In genomic region chr15:32643907-32644445, GRCh38 we compare ENCODE assay signal across 16 cellular contexts. TPM values are rescaled to one million over a fixed set of nuclear protein-coding genes. Genes with fewer than 3 reads are reported as not detected.
DNase-seq lines count a peak whose midpoint lies in the region; ATAC-seq and TF ChIP-seq lines count a peak whose summit lies in the region.
"Had no signal": no experiment of that assay in that cellular context is flagged by ENCODE, and none has a peak within 500 bp of the region (broad histone marks: within the 10 kb centered on the region; RNA-seq: fewer than 3 reads in every experiment).

No MANE protein-coding gene starts in this region.

- in situ Hi-C loops in brain microvascular endothelial cell (cut with HindIII; ENCODE audit: low pct_ligation_motif_present, low sequenced_read_pairs) = no loop called here

- peaks cover 21% of the 10 kb centered on the region for H3K4me1 ChIP-seq in foreskin keratinocyte

- peak; percentile 50 for ATAC-seq in foreskin keratinocyte
- no peak for ATAC-seq in stimulated activated memory B cell treated with anti-CD40 and anti-IgM and Interleukin-4, amounts not matched to agents 10 μg/mL and 1 μg/mL and 100 μg/mL, for 72 hours
- ATAC-seq in GM21737 (IDR thresholded peaks at IDR 0.05; ENCODE audit: unreplicated experiment) = no peak

- H3K9me3 Mint-ChIP-seq in HFFc6 = no peaks in the 10 kb centered on the region
- no peaks in the 10 kb centered on the region for H3K9me3 Mint-ChIP-seq in stimulated activated memory B cell treated with anti-CD40 and anti-IgM and Interleukin-4, amounts not matched to agents 10 μg/mL and 1 μg/mL and 100 μg/mL, for 72 hours
- H3K9me3 Mint-ChIP-seq: CD4-positive, CD25-positive, alpha-beta regulatory T cell had no signal

- H3K4me3 ChIP-seq in brain microvascular endothelial cell (ENCODE audit: low read depth, low read length) = no peak overlapping the region

- H3K27ac ChIP-seq in brain microvascular endothelial cell (no peak overlapping the region), foreskin keratinocyte (peak overlapping the region; percentile 6)

- H3K27me3 ChIP-seq in brain microvascular endothelial cell (replicated peaks) (no peaks in the 10 kb centered on the region), foreskin keratinocyte (no peaks in the 10 kb centered on the region)

- peaks cover 17% of the 10 kb centered on the region for H3K36me3 Mint-ChIP-seq in HFFc6 (ENCODE audit: low read depth)
- no peaks in the 10 kb centered on the region for H3K36me3 Mint-ChIP-seq in stimulated activated memory B cell treated with anti-CD40 and anti-IgM and Interleukin-4, amounts not matched to agents 10 μg/mL and 1 μg/mL and 100 μg/mL, for 72 hours

- TF ChIP-seq CTCF in HFFc6 (IDR thresholded peaks at IDR 0.05) = no peak
- no peak for TF ChIP-seq CTCF in brain microvascular endothelial cell (IDR thresholded peaks at IDR 0.05; ENCODE audit: low read depth, low read length, missing control alignments)
- TF ChIP-seq CTCF in foreskin keratinocyte (conservative IDR thresholded peaks at IDR 0.05) = no peak

- H3K4me3 Mint-ChIP-seq in HFFc6 = no peak overlapping the region
- H3K4me3 Mint-ChIP-seq in stimulated activated memory B cell treated with anti-CD40 and anti-IgM and Interleukin-4, amounts not matched to agents 10 μg/mL and 1 μg/mL and 100 μg/mL, for 72 hours = no peak overlapping the region
- H3K4me3 Mint-ChIP-seq: B cell; CD4-positive, CD25-positive, alpha-beta regulatory T cell had no signal

- H3K27ac Mint-ChIP-seq in HFFc6 = peak overlapping the region; percentile 34
- no peak overlapping the region for H3K27ac Mint-ChIP-seq in stimulated activated memory B cell treated with anti-CD40 and anti-IgM and Interleukin-4, amounts not matched to agents 10 μg/mL and 1 μg/mL and 100 μg/mL, for 72 hours
- H3K27ac Mint-ChIP-seq: B cell; CD4-positive, CD25-positive, alpha-beta regulatory T cell had no signal

- peak; percentile 71 for DNase-seq in EH (ENCODE audit: low read depth)
- DNase-seq in HFFc6 = peak; percentile 41
- peak; percentile 51 for DNase-seq in brain microvascular endothelial cell
- peak; percentile 69 to 85 for DNase-seq in foreskin keratinocyte
- no peak for DNase-seq in ureter (ENCODE audit: low spot score)
- DNase-seq in stimulated activated CD4-positive, alpha-beta T cell treated with anti-CD3 and anti-CD28 coated beads, Interleukin-12 subunit alpha, Interleukin-12 subunit beta, amount 100 ng/mL, for 4 hours = no peak
- DNase-seq: CD4-positive, CD25-positive, alpha-beta regulatory T cell; Kasumi-1; MM.1S; NCI-H1105 treated with DMSO at 0.1 percent for 48 hours; NCI-H187 treated with DMSO at 0.1 percent for 48 hours; NCI-H69; SHP77 treated with DMSO at 0.1 percent for 48 hours had no signal

- no peaks in the 10 kb centered on the region for H3K36me3 ChIP-seq in brain microvascular endothelial cell (replicated peaks)

- H3K4me1 Mint-ChIP-seq in HFFc6 (ENCODE audit: low read depth) = peaks cover 43% of the 10 kb centered on the region
- H3K4me1 Mint-ChIP-seq in stimulated activated memory B cell treated with anti-CD40 and anti-IgM and Interleukin-4, amounts not matched to agents 10 μg/mL and 1 μg/mL and 100 μg/mL, for 72 hours = no peaks in the 10 kb centered on the region
- H3K4me1 Mint-ChIP-seq: B cell had no signal

- H3K27me3 Mint-ChIP-seq in HFFc6 (ENCODE audit: insufficient read depth) = peaks cover 2% of the 10 kb centered on the region; the same call in 1 of the 2 replicates
- peaks cover 12% of the 10 kb centered on the region for H3K27me3 Mint-ChIP-seq in stimulated activated memory B cell treated with anti-CD40 and anti-IgM and Interleukin-4, amounts not matched to agents 10 μg/mL and 1 μg/mL and 100 μg/mL, for 72 hours
- H3K27me3 Mint-ChIP-seq: CD4-positive, CD25-positive, alpha-beta regulatory T cell had no signal

RNA-seq across cellular contexts. Expression of gene SCG5, which starts 2.5 kb away (rescaled TPM):
- 1 to 10 TPM; 2.6 to 5.5 (median 3.5) TPM for total RNA-seq in HFFc6 (2021; fragmentation: NEBNext Ultra II Directional; extraction: Animal tissue kit (Norgen Biotek cat#: 25700))
- total RNA-seq in foreskin keratinocyte (12.3 and 46.3 TPM in 2 replicates), ureter (0.81 TPM)
- polyA plus RNA-seq in foreskin keratinocyte = 14.9 and 51.3 TPM in 2 replicates
- total RNA-seq: B cell had no signal

RNA-seq across cellular contexts. Expression of gene ARHGAP11A, which starts 28.7 kb away (rescaled TPM):
- 10 to 100 TPM; 24.9 to 95.0 (median 74.6) TPM for total RNA-seq in HFFc6 (2021; fragmentation: NEBNext Ultra II Directional; extraction: Animal tissue kit (Norgen Biotek cat#: 25700))
- total RNA-seq in foreskin keratinocyte (42.5 and 55.4 TPM in 2 replicates), ureter (1.4 TPM)
- polyA plus RNA-seq in foreskin keratinocyte = 9.3 and 14.0 TPM in 2 replicates

RNA-seq across cellular contexts. Expression of gene GOLGA8N, which starts 50.7 kb away (rescaled TPM):
- 1 to 10 TPM in 1 of 6 experiments, under 1 TPM in 5; 0.37 to 1.4 (median 0.51) TPM for total RNA-seq in HFFc6 (2021; fragmentation: NEBNext Ultra II Directional; extraction: Animal tissue kit (Norgen Biotek cat#: 25700))
- total RNA-seq in foreskin keratinocyte (0.78 and 0.99 TPM in 2 replicates), ureter (19.7 TPM)
- 0.22 and 0.25 TPM in 2 replicates for polyA plus RNA-seq in foreskin keratinocyte

Comparison
In these comparisons a context has a peak if more than half of its experiments do, and no peak if none do; other contexts are left out.
1. DNase-seq: peak in EH (single experiment), HFFc6 (single experiment), brain microvascular endothelial cell (single experiment) and foreskin keratinocyte (2 of 2); none in ureter (single experiment) and stimulated activated CD4-positive, alpha-beta T cell treated with anti-CD3 and anti-CD28 coated beads, Interleukin-12 subunit alpha, Interleukin-12 subunit beta, amount 100 ng/mL, for 4 hours (single experiment).
2. RNA of gene ARHGAP11A, which starts 28.7 kb away (total RNA-seq): 24.9 to 95.0 TPM in HFFc6 and 42.5 to 55.4 TPM in foreskin keratinocyte; 1.4 TPM in ureter (single experiment); every median in the first group is over 10 times any median in the second.